ENCODE assay signal across 8 cellular contexts in the genomic region with DNA sequence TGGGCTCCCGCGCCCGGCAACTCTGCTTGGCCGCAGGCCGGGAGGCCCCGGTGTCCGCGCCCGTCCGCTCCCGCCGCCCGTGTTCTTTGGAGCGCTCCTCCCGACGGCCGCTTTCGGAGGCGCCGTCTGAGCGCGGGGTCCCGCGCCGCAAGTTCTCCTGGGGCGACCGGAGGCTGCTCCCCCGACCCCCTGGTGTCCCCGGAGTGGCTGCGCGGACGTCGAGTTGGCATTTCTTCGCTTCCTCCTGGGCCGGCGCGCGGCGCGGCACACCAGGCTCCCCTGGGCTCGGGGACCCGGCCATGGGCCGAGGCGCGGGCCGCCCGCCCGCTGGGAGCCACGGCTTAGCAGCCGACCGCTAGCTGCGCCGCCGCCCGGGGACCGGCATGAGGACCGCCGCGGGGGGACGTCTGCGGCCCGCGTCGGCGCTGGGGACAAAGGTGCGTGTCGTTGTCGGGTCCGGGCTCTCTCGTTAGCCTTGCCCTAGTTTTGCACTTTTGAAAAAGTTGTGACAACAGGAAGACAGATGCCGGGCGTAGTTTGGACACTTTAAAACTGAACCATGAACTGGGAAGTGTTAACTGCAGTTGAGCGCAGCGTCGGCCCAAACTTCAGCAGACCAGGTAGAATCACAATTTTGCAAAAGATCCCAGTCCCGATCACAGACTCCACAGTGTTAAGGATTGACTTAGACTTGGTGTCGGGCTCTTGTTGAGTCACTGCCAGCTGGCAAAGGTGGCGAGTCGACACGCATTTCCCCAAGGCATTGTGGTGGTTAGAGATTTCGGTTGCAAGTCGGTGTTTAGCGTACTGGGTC. TPM values are rescaled to one million over a fixed set of nuclear protein-coding genes. Genes with fewer than 3 reads are reported as not detected.
A peak's percentile ranks its signal among the peaks of the same experiment; 100 is the strongest.
DNase-seq lines count a peak whose midpoint lies in the region; ATAC-seq, FAIRE-seq and TF ChIP-seq lines count a peak whose summit lies in the region.

No MANE protein-coding gene starts in this region.

- no peaks in the 10 kb centered on the region for H3K27me3 ChIP-seq in endocrine pancreas (ENCODE audit: control insufficient read depth, insufficient read depth, low read length)

- H3K36me3 ChIP-seq in endocrine pancreas (ENCODE audit: control insufficient read depth, insufficient read depth, low read length), result peaks cover 6% of the 10 kb centered on the region
- peaks cover 29% of the 10 kb centered on the region for H3K36me3 ChIP-seq in mesodermal cell (ENCODE audit: control insufficient read depth, insufficient read depth, low read length)

- DNase-seq in H54 (ENCODE audit: insufficient read length, low spot score), result peak; percentile 28
- DNase-seq in LoVo (ENCODE audit: low spot score), result peak; percentile 41
- DNase-seq in activated CD4-positive, alpha-beta T cell treated with anti-CD3 and anti-CD28 coated beads, Interleukin-2, amount 50 U/mL, for 1 hour, result peak; percentile 31
- DNase-seq in stimulated activated effector memory CD8-positive, alpha-beta T cell treated with anti-CD3 and anti-CD28 coated beads, Interleukin-12 subunit alpha, Interleukin-12 subunit beta, amount 100 ng/mL, for 72 hours (ENCODE audit: low spot score in 2 of 2), result no peak
- no peak for DNase-seq in 8988T

- ATAC-seq in stimulated activated effector memory CD8-positive, alpha-beta T cell treated with anti-CD3 and anti-CD28 coated beads, Interleukin-12 subunit alpha, Interleukin-12 subunit beta, amount 100 ng/mL, for 72 hours, result peak; percentile 35

- 1% methylated on average over 72 to 83 of the region's 83 CpGs for WGBS in mesodermal cell (ENCODE audit: insufficient coverage in 2 of 2), 2 experiments

- H3K9me3 ChIP-seq in endocrine pancreas (ENCODE audit: control insufficient read depth, low read length) (no peaks in the 10 kb centered on the region), mesodermal cell (ENCODE audit: control insufficient read depth, low read length) (no peaks in the 10 kb centered on the region)

- TF ChIP-seq POLR2A in H54 (IDR thresholded peaks at IDR 0.05; ENCODE audit: low read depth, low read length), result no peak

- H3K4me3 Mint-ChIP-seq in stimulated activated effector memory CD8-positive, alpha-beta T cell treated with anti-CD3 and anti-CD28 coated beads, Interleukin-12 subunit alpha, Interleukin-12 subunit beta, amount 100 ng/mL, for 72 hours, result peak overlapping the region; percentile 80

- H3K27ac ChIP-seq in mesodermal cell (ENCODE audit: low read depth, low read length, severe bottlenecking), result peak overlapping the region; percentile 91

- peak overlapping the region; percentile 98 for H3K4me3 ChIP-seq in GM08714 (ENCODE audit: low read length)
- H3K4me3 ChIP-seq in endocrine pancreas (ENCODE audit: control insufficient read depth, insufficient read depth, low read length), result peak overlapping the region; percentile 80
- H3K4me3 ChIP-seq in mesodermal cell (ENCODE audit: extremely low read depth, insufficient read depth, low read length, poor library complexity, severe bottlenecking), result peak overlapping the region; percentile 91

- H3K27ac Mint-ChIP-seq in stimulated activated effector memory CD8-positive, alpha-beta T cell treated with anti-CD3 and anti-CD28 coated beads, Interleukin-12 subunit alpha, Interleukin-12 subunit beta, amount 100 ng/mL, for 72 hours, result peak overlapping the region; percentile 93

- peaks cover 55% of the 10 kb centered on the region for H3K36me3 Mint-ChIP-seq in stimulated activated effector memory CD8-positive, alpha-beta T cell treated with anti-CD3 and anti-CD28 coated beads, Interleukin-12 subunit alpha, Interleukin-12 subunit beta, amount 100 ng/mL, for 72 hours

- H3K9ac ChIP-seq in endocrine pancreas (ENCODE audit: control insufficient read depth, insufficient read depth, low read length), result peak overlapping the region; percentile 75

- H3K4me1 Mint-ChIP-seq in stimulated activated effector memory CD8-positive, alpha-beta T cell treated with anti-CD3 and anti-CD28 coated beads, Interleukin-12 subunit alpha, Interleukin-12 subunit beta, amount 100 ng/mL, for 72 hours, result peaks cover 49% of the 10 kb centered on the region

- peaks cover 22% of the 10 kb centered on the region for H3K4me1 ChIP-seq in endocrine pancreas (ENCODE audit: control insufficient read depth, insufficient read depth, low read length)
- peaks cover 16% of the 10 kb centered on the region for H3K4me1 ChIP-seq in mesodermal cell (ENCODE audit: control insufficient read depth, insufficient read depth, low read length, poor library complexity, severe bottlenecking)

- FAIRE-seq in H54 (lab: Jason Lieb, UNC), result peak; percentile 71

- no peaks in the 10 kb centered on the region for H3K9me3 Mint-ChIP-seq in stimulated activated effector memory CD8-positive, alpha-beta T cell treated with anti-CD3 and anti-CD28 coated beads, Interleukin-12 subunit alpha, Interleukin-12 subunit beta, amount 100 ng/mL, for 72 hours

RNA-seq across cellular contexts. Expression of a gene that starts 0.7 kb away (rescaled TPM):
- 31.6 TPM for polyA plus RNA-seq in mesodermal cell (2013, experiment 1 of 2)
- 23.5 TPM for polyA plus RNA-seq in mesodermal cell (2013, experiment 2 of 2)

RNA-seq across cellular contexts. Expression of a gene that starts 0.9 kb away (rescaled TPM):
- 57.4 TPM for polyA plus RNA-seq in mesodermal cell (2013, experiment 1 of 2)
- polyA plus RNA-seq in mesodermal cell (2013, experiment 2 of 2), result 56.1 TPM

RNA-seq across cellular contexts. Expression of a gene that starts 45.5 kb away (rescaled TPM):
- polyA plus RNA-seq in mesodermal cell (2013, experiment 1 of 2), result 21.3 TPM
- 19.6 TPM for polyA plus RNA-seq in mesodermal cell (2013, experiment 2 of 2)

RNA-seq across cellular contexts. Expression of a gene that starts 52.8 kb away (rescaled TPM):
- not detected for polyA plus RNA-seq in mesodermal cell (2013, experiment 1 of 2)
- not detected for polyA plus RNA-seq in mesodermal cell (2013, experiment 2 of 2)

RNA-seq across cellular contexts. Expression of a gene that starts 59.8 kb away (rescaled TPM):
- not detected for polyA plus RNA-seq in mesodermal cell (2013, experiment 1 of 2)
- not detected for polyA plus RNA-seq in mesodermal cell (2013, experiment 2 of 2)

Comparison
In these comparisons a context has a peak if more than half of its experiments do, and no peak if none do; other contexts are left out.
1. DNase-seq: peak in H54 (single experiment), LoVo (single experiment) and activated CD4-positive, alpha-beta T cell treated with anti-CD3 and anti-CD28 coated beads, Interleukin-2, amount 50 U/mL, for 1 hour (single experiment); none in stimulated activated effector memory CD8-positive, alpha-beta T cell treated with anti-CD3 and anti-CD28 coated beads, Interleukin-12 subunit alpha, Interleukin-12 subunit beta, amount 100 ng/mL, for 72 hours (0 of 2) and 8988T (single experiment).
2. Peak in every context shown above with its lines, with median percentiles within 50 percentile points of each other: H3K4me3 ChIP-seq.